Comparison of ENCODE assay signal across 18 cellular contexts in genomic region chr9:137797206-137798120, GRCh38.
DNase-seq lines count a peak whose midpoint lies in the region; ATAC-seq and TF ChIP-seq lines count a peak whose summit lies in the region.
"Had no signal": no experiment of that assay in that cellular context is flagged by ENCODE, and none has a peak within 500 bp of the region (broad histone marks: within the 10 kb centered on the region; RNA-seq: fewer than 3 reads in every experiment).

No MANE protein-coding gene starts in this region.

- peaks cover 33% of the 10 kb centered on the region for H3K36me3 ChIP-seq in CD4-positive, alpha-beta memory T cell (ENCODE audit: insufficient read depth, low read length)
- H3K36me3 ChIP-seq: breast epithelium had no signal

- POLR2A ChIA-PET in CD4-positive, alpha-beta memory T cell (lab: Charles Lee; ENCODE audit: partially characterized antibody), result no interaction called here

- intact Hi-C loops in CD4-positive, alpha-beta memory T cell (cut with micrococcal nuclease), result no loop called here
- intact Hi-C loops in activated naive CD4-positive, alpha-beta T cell treated with anti-CD3 and anti-CD28 coated beads for 36 hours (cut with micrococcal nuclease), result no loop called here

- H3K9me3 Mint-ChIP-seq in CD4-positive, alpha-beta memory T cell, result no peaks in the 10 kb centered on the region
- H3K9me3 Mint-ChIP-seq in chondrocyte (ENCODE audit: low read depth), result no peaks in the 10 kb centered on the region
- no peaks in the 10 kb centered on the region for H3K9me3 Mint-ChIP-seq in activated naive CD4-positive, alpha-beta T cell treated with anti-CD3 and anti-CD28 coated beads for 36 hours
- H3K9me3 Mint-ChIP-seq: activated naive CD8-positive, alpha-beta T cell treated with anti-CD3 and anti-CD28 coated beads for 36 hours; nephron; T-helper 2 cell treated with Interferon-gamma antibody and Interleukin-4, amounts not matched to agents 5 μg/mL and 100 μg/mL, for 36 hours had no signal

- H3K27ac ChIP-seq in CD4-positive, alpha-beta memory T cell (ENCODE audit: low read depth, low read length), result no peak overlapping the region
- H3K27ac ChIP-seq in foreskin keratinocyte, result no peak overlapping the region
- H3K27ac ChIP-seq: breast epithelium, SJCRH30, vagina had no signal

- no peak for DNase-seq in CD4-positive, alpha-beta memory T cell
- DNase-seq in NCI-H1105 (lab: John Stamatoyannopoulos, UW), result peak; percentile 84
- DNase-seq in NCI-H2171 treated with DMSO at 0.1 percent for 48 hours (lab: John Stamatoyannopoulos, UW), result peak; percentile 100
- peak; percentile 62 for DNase-seq in chondrocyte (ENCODE audit: low spot score)
- no peak for DNase-seq in foreskin keratinocyte
- no peak for DNase-seq in activated naive CD4-positive, alpha-beta T cell treated with anti-CD3 and anti-CD28 coated beads for 36 hours
- DNase-seq: activated naive CD8-positive, alpha-beta T cell treated with anti-CD3 and anti-CD28 coated beads for 36 hours; activated T-cell treated with anti-CD3 and anti-CD28 coated beads for 4 hours; Caco-2; HCEC 1CT; SJCRH30 had no signal

- peaks cover 78 to 89% of the 10 kb centered on the region in 2 donors for H3K36me3 Mint-ChIP-seq in CD4-positive, alpha-beta memory T cell
- peaks cover 52% of the 10 kb centered on the region for H3K36me3 Mint-ChIP-seq in chondrocyte (ENCODE audit: low read depth)
- H3K36me3 Mint-ChIP-seq in activated naive CD4-positive, alpha-beta T cell treated with anti-CD3 and anti-CD28 coated beads for 36 hours (ENCODE audit: low read depth), result peaks cover 35% of the 10 kb centered on the region

- no peak overlapping the region for H3K4me3 ChIP-seq in CD4-positive, alpha-beta memory T cell (ENCODE audit: low read length in 2 of 2)
- H3K4me3 ChIP-seq: breast epithelium, SJCRH30, vagina had no signal

- ATAC-seq in HG03135 (IDR thresholded peaks at IDR 0.05; ENCODE audit: unreplicated experiment) (no peak), foreskin keratinocyte (no peak), GM19023 (IDR thresholded peaks at IDR 0.05; ENCODE audit: unreplicated experiment) (no peak)
- ATAC-seq: esophagus mucosa had no signal

- TF ChIP-seq CTCF in chondrocyte (IDR thresholded peaks at IDR 0.05) (no peak), foreskin keratinocyte (conservative IDR thresholded peaks at IDR 0.05) (no peak)

- peak overlapping the region in 4 of 7 donors; percentile 9 to 88 (median 66) for H3K27ac Mint-ChIP-seq in CD4-positive, alpha-beta memory T cell
- H3K27ac Mint-ChIP-seq in chondrocyte (ENCODE audit: unreplicated experiment), result no peak overlapping the region
- no peak overlapping the region for H3K27ac Mint-ChIP-seq in activated naive CD4-positive, alpha-beta T cell treated with anti-CD3 and anti-CD28 coated beads for 36 hours
- H3K27ac Mint-ChIP-seq: activated naive CD8-positive, alpha-beta T cell treated with anti-CD3 and anti-CD28 coated beads for 36 hours had no signal

- H3K4me1 Mint-ChIP-seq in CD4-positive, alpha-beta memory T cell, result peaks cover 0 to 3% (median 0%) of the 10 kb centered on the region in 4 donors
- H3K4me1 Mint-ChIP-seq in chondrocyte (ENCODE audit: low read depth), result no peaks in the 10 kb centered on the region
- no peaks in the 10 kb centered on the region for H3K4me1 Mint-ChIP-seq in activated naive CD4-positive, alpha-beta T cell treated with anti-CD3 and anti-CD28 coated beads for 36 hours (ENCODE audit: low read depth)
- H3K4me1 Mint-ChIP-seq: activated naive CD8-positive, alpha-beta T cell treated with anti-CD3 and anti-CD28 coated beads for 36 hours had no signal

- H3K4me3 Mint-ChIP-seq in CD4-positive, alpha-beta memory T cell, result no peak overlapping the region
- H3K4me3 Mint-ChIP-seq in chondrocyte (ENCODE audit: unreplicated experiment), result no peak overlapping the region
- H3K4me3 Mint-ChIP-seq in activated naive CD4-positive, alpha-beta T cell treated with anti-CD3 and anti-CD28 coated beads for 36 hours, result no peak overlapping the region
- H3K4me3 Mint-ChIP-seq: activated naive CD8-positive, alpha-beta T cell treated with anti-CD3 and anti-CD28 coated beads for 36 hours; nephron; T-helper 2 cell treated with Interferon-gamma antibody and Interleukin-4, amounts not matched to agents 5 μg/mL and 100 μg/mL, for 36 hours had no signal

- H3K4me1 ChIP-seq in CD4-positive, alpha-beta memory T cell (ENCODE audit: insufficient read depth, low read length), result no peaks in the 10 kb centered on the region
- no peaks in the 10 kb centered on the region for H3K4me1 ChIP-seq in foreskin keratinocyte
- H3K4me1 ChIP-seq: breast epithelium, Caco-2, SJCRH30, vagina had no signal

- H3K9me3 ChIP-seq in CD4-positive, alpha-beta memory T cell (ENCODE audit: control insufficient read depth in 1 of 2, low read length in 2 of 2), result no peaks in the 10 kb centered on the region
- H3K9me3 ChIP-seq: breast epithelium, Caco-2, SJCRH30, vagina had no signal

- CTCF ChIA-PET in CD4-positive, alpha-beta memory T cell (lab: Charles Lee; ENCODE audit: partially characterized antibody), result no interaction called here
- CTCF ChIA-PET in activated naive CD4-positive, alpha-beta T cell treated with anti-CD3 and anti-CD28 coated beads for 36 hours (lab: Charles Lee), result interaction anchor here (0.7 kb wide), 1 partner anchor 218 kb away, joined by 5 read pairs; no protein-coding TSS in a partner anchor

- H3K27me3 ChIP-seq in CD4-positive, alpha-beta memory T cell (ENCODE audit: insufficient read depth, low read length), result no peaks in the 10 kb centered on the region
- H3K27me3 ChIP-seq in foreskin keratinocyte, result no peaks in the 10 kb centered on the region
- H3K27me3 ChIP-seq: breast epithelium, SJCRH30, vagina had no signal

- no peaks in the 10 kb centered on the region for H3K27me3 Mint-ChIP-seq in CD4-positive, alpha-beta memory T cell
- no peaks in the 10 kb centered on the region for H3K27me3 Mint-ChIP-seq in chondrocyte (ENCODE audit: low read depth)
- no peaks in the 10 kb centered on the region for H3K27me3 Mint-ChIP-seq in activated naive CD4-positive, alpha-beta T cell treated with anti-CD3 and anti-CD28 coated beads for 36 hours (ENCODE audit: low read depth)
- H3K27me3 Mint-ChIP-seq: activated naive CD8-positive, alpha-beta T cell treated with anti-CD3 and anti-CD28 coated beads for 36 hours had no signal

Comparison
In these comparisons a context has a peak if more than half of its experiments do, and no peak if none do; other contexts are left out.
1. DNase-seq: peak in NCI-H1105 (single experiment), NCI-H2171 treated with DMSO at 0.1 percent for 48 hours (single experiment) and chondrocyte (single experiment); none in CD4-positive, alpha-beta memory T cell (0 of 5), foreskin keratinocyte (0 of 2) and activated naive CD4-positive, alpha-beta T cell treated with anti-CD3 and anti-CD28 coated beads for 36 hours (single experiment).
2. H3K27ac Mint-ChIP-seq: peak in CD4-positive, alpha-beta memory T cell (4 of 7); none in chondrocyte (single experiment) and activated naive CD4-positive, alpha-beta T cell treated with anti-CD3 and anti-CD28 coated beads for 36 hours (single experiment).